In genomic region chr2:1266311-1266710, GRCh38 we compare ENCODE assay signal across 28 cellular contexts.
"Had no signal": no experiment of that assay in that cellular context is flagged by ENCODE, and none has a peak within 500 bp of the region (broad histone marks: within the 10 kb centered on the region; RNA-seq: fewer than 3 reads in every experiment).

No MANE protein-coding gene starts in this region.

- DNase-seq: activated CD4-positive, alpha-beta memory T cell treated with anti-CD3 and anti-CD28 coated beads for 36 hours; activated CD4-positive, alpha-beta T cell treated with anti-CD3 and anti-CD28 coated beads for 36 hours; activated CD4-positive, alpha-beta T cell treated with anti-CD3 and anti-CD28 coated beads, Interleukin-2, amount 10 ng/mL, durations not matched to agents 24 days and 14 days; activated CD4-positive, CD25-positive, alpha-beta regulatory T cell; activated CD4-positive, CD25-positive, alpha-beta regulatory T cell treated with anti-CD3 and anti-CD28 coated beads, Interleukin-2, amount 50 U/mL, for 72 hours; activated CD8-positive, alpha-beta memory T cell treated with anti-CD3 and anti-CD28 coated beads, Interleukin-2, amount 10 ng/mL, durations not matched to agents 7 days and 5 days; activated CD8-positive, alpha-beta memory T cell treated with anti-CD3 and anti-CD28 coated beads, Interleukin-2, amount 50 U/mL, for 4 hours; activated CD8-positive, alpha-beta T cell treated with anti-CD3 and anti-CD28 coated beads, Interleukin-2, amount 10 ng/mL, durations not matched to agents 7 days and 5 days; activated effector memory CD4-positive, alpha-beta T cell treated with anti-CD3 and anti-CD28 coated beads, Interleukin-2, amount 50 U/mL, for 16 hours; activated naive CD4-positive, alpha-beta T cell treated with anti-CD3 and anti-CD28 coated beads for 36 hours; activated naive CD8-positive, alpha-beta T cell treated with anti-CD3 and anti-CD28 coated beads for 36 hours; activated naive CD8-positive, alpha-beta T cell treated with anti-CD3 and anti-CD28 coated beads, Interleukin-2, amount 50 U/mL, for 24 hours; activated T-cell treated with anti-CD3 and anti-CD28 coated beads, Interleukin-2, amount 50 U/mL, for 1 hour; activated T-cell treated with anti-CD3 and anti-CD28 coated beads, Interleukin-2, amount 50 U/mL, for 48 hours; adrenal gland; amygdala; aorta; body of pancreas; caudate nucleus; cortex of kidney; dermis blood vessel endothelial cell; effector CD4-positive, alpha-beta T cell; effector memory CD8-positive, alpha-beta T cell; esophagus squamous epithelium; foreskin melanocyte; heart right ventricle; T-helper 2 cell had no signal

- H3K4me3 ChIP-seq: adrenal gland, body of pancreas, esophagus squamous epithelium, gastroesophageal sphincter, heart right ventricle had no signal
